8 cellular contexts compared by ENCODE assay signal in the genomic region with DNA sequence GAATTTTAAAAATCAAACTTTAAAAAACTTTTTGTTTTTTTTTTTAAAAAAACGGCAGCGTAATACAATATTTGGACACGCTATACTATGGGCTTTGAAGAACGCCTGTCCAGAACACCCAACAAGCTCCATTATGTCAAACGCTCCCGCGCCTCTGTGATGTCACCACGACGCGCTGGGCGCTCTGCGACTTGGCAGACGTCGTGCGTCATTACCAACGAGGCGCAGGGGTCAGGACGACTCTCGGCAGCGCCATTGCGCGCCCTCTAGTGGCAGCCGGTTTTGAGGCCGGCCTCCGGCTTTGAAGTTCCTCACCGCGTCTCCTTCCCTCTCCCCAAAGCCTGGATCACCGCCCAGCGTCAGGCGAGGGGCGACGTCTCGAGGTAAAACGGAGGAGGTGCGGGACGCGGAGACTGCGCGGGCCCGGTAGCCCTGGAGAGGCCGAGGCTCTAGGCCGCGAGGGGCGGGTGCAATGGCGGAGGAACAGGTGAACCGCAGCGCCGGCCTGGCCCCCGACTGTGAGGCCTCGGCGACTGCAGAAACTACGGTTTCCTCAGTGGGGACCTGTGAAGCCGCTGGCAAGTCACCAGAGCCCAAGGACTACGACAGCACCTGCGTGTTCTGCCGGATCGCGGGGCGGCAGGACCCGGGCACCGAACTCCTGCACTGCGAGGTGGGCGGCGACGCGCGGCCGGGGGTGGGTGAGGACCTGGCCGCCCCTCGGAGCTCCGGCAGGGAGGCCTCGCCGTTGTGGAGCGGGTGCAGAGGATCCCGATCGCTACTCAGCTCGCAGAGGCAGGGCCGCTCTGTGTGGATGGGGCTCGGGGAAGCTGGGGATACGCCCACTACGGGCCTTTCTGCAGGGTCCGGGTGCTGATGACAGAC. TPM values are rescaled to one million over a fixed set of nuclear protein-coding genes. Genes with fewer than 3 reads are reported as not detected.
A peak's percentile ranks its signal among the peaks of the same experiment; 100 is the strongest.
DNase-seq lines count a peak whose midpoint lies in the region; ATAC-seq lines count a peak whose summit lies in the region.

A gene (plus strand): TSS at position 265 of the 885 bp plus-strand sequence. CDS start 208 bp downstream, at position 473.

- DNase-seq in CD1c-positive myeloid dendritic cell (ENCODE audit: extremely low spot score) (peak; percentile 100), NCI-H748 (lab: John Stamatoyannopoulos, UW; ENCODE audit: unreplicated experiment) (peak; percentile 99), dedifferentiated amniotic fluid mesenchymal stem cell (ENCODE audit: extremely low spot score) (peak; percentile 97), left lobe of liver (ENCODE audit: low spot score) (peak; percentile 98)
- peak; percentile 98 to 99 for DNase-seq in activated CD4-positive, alpha-beta T cell treated with anti-CD3 and anti-CD28 coated beads, Interleukin-2, amount 50 U/mL, for 24 hours (ENCODE audit: low read depth in 1 of 2, low spot score in 1 of 2)
- peak; percentile 97 for DNase-seq in stimulated activated CD4-positive, alpha-beta T cell treated with anti-CD3 and anti-CD28 coated beads, Interleukin-2, amount 100 ng/mL, for 4 hours (ENCODE audit: low read depth)

- peak; percentile 91 for ATAC-seq in GM19372 (IDR thresholded peaks at IDR 0.05; ENCODE audit: low read depth, unreplicated experiment)
- ATAC-seq in HG03558 (IDR thresholded peaks at IDR 0.05; ENCODE audit: extremely low read depth, unreplicated experiment), result peak; percentile 90
- peak; percentile 91 for ATAC-seq in left lobe of liver

RNA-seq across cellular contexts. Expression of the gene that starts here (rescaled TPM):
- 9.1 TPM for total RNA-seq in left lobe of liver

Comparison
In these comparisons a context has a peak if more than half of its experiments do, and no peak if none do; other contexts are left out.
1. Peak in every context shown above with its lines: DNase-seq and ATAC-seq.